Comparison of ENCODE assay signal across 8 cellular contexts in genomic region chr3:30606301-30607031, GRCh38. TPM values are rescaled to one million over a fixed set of nuclear protein-coding genes. Genes with fewer than 3 reads are reported as not detected.
DNase-seq lines count a peak whose midpoint lies in the region; ATAC-seq, FAIRE-seq and TF ChIP-seq lines count a peak whose summit lies in the region.

TGFBR2 (plus strand) TSS chr3:30606601; CDS start chr3:30606884, 283 bp downstream.

- peaks cover 13% of the 10 kb centered on the region for H3K27me3 ChIP-seq in WERI-Rb-1 (ENCODE audit: insufficient read depth, low read depth, severe bottlenecking)
- H3K27me3 ChIP-seq in breast epithelium: no peaks in the 10 kb centered on the region
- H3K27me3 ChIP-seq in smooth muscle cell (ENCODE audit: low read depth): no peaks in the 10 kb centered on the region

- H2AFZ ChIP-seq in smooth muscle cell (ENCODE audit: low read depth): peak within 1 kb of the TSS; percentile 98

- H3K9ac ChIP-seq in smooth muscle cell (ENCODE audit: low read depth): peak within 1 kb of the TSS; percentile 93

- H3K9me3 ChIP-seq in WERI-Rb-1 (ENCODE audit: severe bottlenecking): no peaks in the 10 kb centered on the region
- H3K9me3 ChIP-seq in breast epithelium: no peaks in the 10 kb centered on the region
- no peaks in the 10 kb centered on the region for H3K9me3 ChIP-seq in smooth muscle cell (replicated peaks; ENCODE audit: low read depth)

- H3K4me2 ChIP-seq in smooth muscle cell: peak within 1 kb of the TSS; percentile 93

- no peaks in the 10 kb centered on the region for H3F3A ChIP-seq in smooth muscle cell (ENCODE audit: low read depth)

- peak; percentile 29 for DNase-seq in GM12891 (ENCODE audit: insufficient read length, low spot score)
- DNase-seq in NCI-H1105 (lab: John Stamatoyannopoulos, UW): peak; percentile 21
- peak; percentile 38 for DNase-seq in WERI-Rb-1
- peak; percentile 86 to 91 for DNase-seq in breast epithelium (ENCODE audit: low spot score in 2 of 2)
- peak; percentile 87 for DNase-seq in iPS-NIHi11 (ENCODE audit: low spot score)
- DNase-seq in smooth muscle cell (lab: John Stamatoyannopoulos, UW; ENCODE audit: unreplicated experiment): peak; percentile 66
- DNase-seq in NCI-H128 (lab: John Stamatoyannopoulos, UW; ENCODE audit: unreplicated experiment): no peak

- ATAC-seq in HG02610 (IDR thresholded peaks at IDR 0.05; ENCODE audit: unreplicated experiment): peak; percentile 83

- intact Hi-C loops in breast epithelium (cut with DNase I; ENCODE audit: low total_unique reads): no loop called here

- peak; percentile 62 for FAIRE-seq in GM12891 (lab: Jason Lieb, UNC)

- H3K79me2 ChIP-seq in smooth muscle cell (ENCODE audit: low read depth): peaks cover 49% of the 10 kb centered on the region

- H3K36me3 ChIP-seq in WERI-Rb-1: no peaks in the 10 kb centered on the region
- H3K36me3 ChIP-seq in breast epithelium: no peaks in the 10 kb centered on the region
- H3K36me3 ChIP-seq in smooth muscle cell (ENCODE audit: low read depth): no peaks in the 10 kb centered on the region

- peaks cover 0 to 6% of the 10 kb centered on the region in 2 donors for H3K4me1 ChIP-seq in breast epithelium
- peaks cover 5% of the 10 kb centered on the region for H3K4me1 ChIP-seq in smooth muscle cell (ENCODE audit: low read depth)

- H3K4me3 ChIP-seq in WERI-Rb-1 (ENCODE audit: low read depth, low read length) (peak within 1 kb of the TSS; percentile 69), breast epithelium (peak within 1 kb of the TSS; percentile 93 to 100 (median 99)), smooth muscle cell (peak within 1 kb of the TSS; percentile 88)

- TF ChIP-seq CTCF in WERI-Rb-1 (IDR thresholded peaks at IDR 0.05; ENCODE audit: low read depth, low read length): 0 out of 2 replicates have a peak, but pooled peaks have one; percentile 1
- TF ChIP-seq CTCF in breast epithelium (IDR thresholded peaks at IDR 0.05): peak in 1 of 3 donors; percentile 57
- peak; percentile 27 for TF ChIP-seq CTCF in smooth muscle cell (IDR thresholded peaks at IDR 0.05; ENCODE audit: borderline replicate concordance, insufficient read depth, poor library complexity, severe bottlenecking)

- peaks cover 30% of the 10 kb centered on the region for H4K20me1 ChIP-seq in smooth muscle cell (ENCODE audit: low read depth)

- TF ChIP-seq POLR2A in GM12891 (IDR thresholded peaks at IDR 0.05; ENCODE audit: low read depth, low read length) (no peak), breast epithelium (IDR thresholded peaks at IDR 0.05) (peak; percentile 41)

- WGBS in smooth muscle cell (ENCODE audit: low lambda C conversion rate): under 1% methylated on average over 64 of the region's 71 CpGs

- H3K27ac ChIP-seq in WERI-Rb-1: no peak within 1 kb of the TSS
- H3K27ac ChIP-seq in breast epithelium: peak within 1 kb of the TSS; percentile 99
- H3K27ac ChIP-seq in smooth muscle cell (ENCODE audit: low read depth): peak within 1 kb of the TSS; percentile 81

TF ChIP-seq in GM12891, 5 proteins besides CTCF, POLR2A, EP300 and RAD21:
- TF ChIP-seq TAF1 (IDR thresholded peaks at IDR 0.05; ENCODE audit: low read depth, low read length) (no peak), POLR2AphosphoS5 (IDR thresholded peaks at IDR 0.05; ENCODE audit: low read depth, low read length) (no peak), SPI1 (IDR thresholded peaks at IDR 0.05; ENCODE audit: low read depth, low read length) (no peak), POU2F2 (IDR thresholded peaks at IDR 0.05; ENCODE audit: low read depth, low read length) (no peak), PAX5 (IDR thresholded peaks at IDR 0.05; ENCODE audit: insufficient read depth, low read length, severe bottlenecking) (no peak)

RNA-seq across cellular contexts. Expression of gene TGFBR2, which starts in this region (rescaled TPM):
- 0.08 TPM for polyA plus RNA-seq in GM12891 (2012; ENCODE audit: low read depth, missing spikeins)
- total RNA-seq in breast epithelium (100 to 1,000 TPM; 205 to 281 (median 243) TPM), smooth muscle cell (53.7 and 60.9 TPM in 2 replicates)
- 37.5 and 39.6 TPM in 2 replicates for polyA plus RNA-seq in smooth muscle cell
